ENCODE assay signal across 15 cellular contexts in genomic region chr1:61921435-61921834, GRCh38.
DNase-seq lines count a peak whose midpoint lies in the region; ATAC-seq and TF ChIP-seq lines count a peak whose summit lies in the region.
"Had no signal": no experiment of that assay in that cellular context is flagged by ENCODE, and none has a peak within 500 bp of the region (broad histone marks: within the 10 kb centered on the region; RNA-seq: fewer than 3 reads in every experiment).

No MANE protein-coding gene starts in this region.

- H3K27me3 ChIP-seq in left ventricle myocardium inferior (ENCODE audit: low read depth) (no peaks in the 10 kb centered on the region), PC-9 (ENCODE audit: insufficient read depth, low read depth) (no peaks in the 10 kb centered on the region)
- H3K27me3 ChIP-seq: vagina had no signal

- no peaks in the 10 kb centered on the region for H3K36me3 ChIP-seq in left ventricle myocardium inferior
- peaks cover 8% of the 10 kb centered on the region for H3K36me3 ChIP-seq in PC-9 (ENCODE audit: low read depth)
- H3K36me3 ChIP-seq: vagina, WERI-Rb-1 had no signal

- H3K4me1 ChIP-seq in left ventricle myocardium inferior: no peaks in the 10 kb centered on the region
- no peaks in the 10 kb centered on the region for H3K4me1 ChIP-seq in PC-9 (replicated peaks; ENCODE audit: insufficient read depth)
- H3K4me1 ChIP-seq: vagina had no signal

- H3F3A ChIP-seq in PC-9 (ENCODE audit: insufficient read depth, low read depth): peaks cover 7% of the 10 kb centered on the region; the same call in 1 of the 2 replicates

- CTCF ChIA-PET in PC-9 (lab: Charles Lee): no interaction called here

- no peaks in the 10 kb centered on the region for H3K9me3 Mint-ChIP-seq in type B pancreatic cell

- no peaks in the 10 kb centered on the region for H4K20me1 ChIP-seq in PC-9 (ENCODE audit: insufficient read depth)

- DNase-seq in left ventricle myocardium inferior (no peak), Right ventricle myocardium superior (no peak), PC-9 (no peak), epithelial cell of proximal tubule (ENCODE audit: low read depth) (no peak), type B pancreatic cell (ENCODE audit: extremely low spot score, unreplicated experiment) (no peak), amniotic stem cell (lab: John Stamatoyannopoulos, UW) (no peak), NCI-H1694 (lab: John Stamatoyannopoulos, UW) (no peak), posterior cingulate gyrus (no peak)
- DNase-seq: Karpas-422, naive B cell, NCI-H1694 treated with DMSO at 0.1 percent for 48 hours, NCI-H446, WERI-Rb-1 had no signal

- no peaks in the 10 kb centered on the region for H3K9me3 ChIP-seq in left ventricle myocardium inferior (replicated peaks)
- no peaks in the 10 kb centered on the region for H3K9me3 ChIP-seq in PC-9 (ENCODE audit: insufficient read depth, low read depth)
- H3K9me3 ChIP-seq: vagina had no signal

- H3K9me2 ChIP-seq in PC-9 (ENCODE audit: insufficient read depth): no peaks in the 10 kb centered on the region

- H3K27ac Mint-ChIP-seq in type B pancreatic cell: no peak overlapping the region

- H3K79me2 ChIP-seq in PC-9 (ENCODE audit: low read depth): no peaks in the 10 kb centered on the region

- intact Hi-C loops in left ventricle myocardium inferior (cut with micrococcal nuclease) (no loop called here), Right ventricle myocardium superior (cut with DNase I) (no loop called here), PC-9 (cut with micrococcal nuclease; ENCODE audit: unreplicated experiment) (no loop called here), posterior cingulate gyrus (cut with DNase I) (no loop called here)

- no peak for ATAC-seq in Right ventricle myocardium superior (ENCODE audit: poor library complexity)
- ATAC-seq: left lobe of liver had no signal

- H3K4me1 Mint-ChIP-seq in type B pancreatic cell (ENCODE audit: unreplicated experiment): peaks cover 5% of the 10 kb centered on the region

- H3K36me3 Mint-ChIP-seq in type B pancreatic cell: peaks cover 19% of the 10 kb centered on the region

- no peak overlapping the region for H2AFZ ChIP-seq in PC-9

- H3K27ac ChIP-seq in left ventricle myocardium inferior (replicated peaks) (no peak overlapping the region), PC-9 (no peak overlapping the region)
- H3K27ac ChIP-seq: vagina, WERI-Rb-1 had no signal

- peak; percentile 19 for TF ChIP-seq CTCF in left ventricle myocardium inferior (IDR thresholded peaks at IDR 0.05; ENCODE audit: borderline replicate concordance)
- TF ChIP-seq CTCF in PC-9 (conservative IDR thresholded peaks at IDR 0.05): peak; percentile 42; the same call in 1 of the 2 replicates
- peak; percentile 26 for TF ChIP-seq CTCF in epithelial cell of proximal tubule (conservative IDR thresholded peaks at IDR 0.05; ENCODE audit: low read depth, low read length)
- peak; percentile 56 for TF ChIP-seq CTCF in type B pancreatic cell (conservative IDR thresholded peaks at IDR 0.05)

- POLR2A ChIA-PET in PC-9 (lab: Charles Lee; ENCODE audit: unreplicated experiment): no interaction called here

- no peaks in the 10 kb centered on the region for H3K27me3 Mint-ChIP-seq in type B pancreatic cell
- H3K27me3 Mint-ChIP-seq: naive B cell had no signal

- no TSS peak for BruUV-seq in PC-9 (replicated peaks; lab: Mats Ljungman, UMichigan)

- H3K4me3 Mint-ChIP-seq in type B pancreatic cell: no peak overlapping the region
- H3K4me3 Mint-ChIP-seq: naive B cell had no signal

- no peak overlapping the region for H3K4me2 ChIP-seq in PC-9

- H3K4me3 ChIP-seq in left ventricle myocardium inferior (no peak overlapping the region), PC-9 (no peak overlapping the region), epithelial cell of proximal tubule (ENCODE audit: low read depth, low read length) (no peak overlapping the region)
- H3K4me3 ChIP-seq: vagina had no signal
